30 cellular contexts compared by ENCODE assay signal in genomic region chr11:1236316-1237127, GRCh38. TPM values are rescaled to one million over a fixed set of nuclear protein-coding genes. Genes with fewer than 3 reads are reported as not detected.
DNase-seq lines count a peak whose midpoint lies in the region; ATAC-seq and TF ChIP-seq lines count a peak whose summit lies in the region.
"Had no signal": no experiment of that assay in that cellular context is flagged by ENCODE, and none has a peak within 500 bp of the region (broad histone marks: within the 10 kb centered on the region; RNA-seq: fewer than 3 reads in every experiment).

No MANE protein-coding gene starts in this region.

- H3K27ac Mint-ChIP-seq in glutamatergic neuron (ENCODE audit: unreplicated experiment) = no peak overlapping the region
- no peak overlapping the region for H3K27ac Mint-ChIP-seq in activated T-helper 1 cell treated with anti-CD3 and anti-CD28 coated beads, Interleukin-12 subunit alpha, Interleukin-12 subunit beta, Interleukin-2, Interleukin-4 antibody, amounts not matched to agents 30 ng/mL and 10 ng/mL and 1 ng/mL, durations not matched to agents 14 hours and 24 hours and 36 hours
- H3K27ac Mint-ChIP-seq: activated naive CD8-positive, alpha-beta T cell treated with anti-CD3 and anti-CD28 coated beads for 36 hours; activated T-helper 2 cell treated with anti-CD3 and anti-CD28 coated beads, Interferon-gamma antibody, Interleukin-2, Interleukin-4, amounts not matched to agents 10 μg/mL and 5 μg/mL and 100 μg/mL, durations not matched to agents 14 hours and 24 hours and 36 hours; nephron; stimulated activated naive CD8-positive, alpha-beta T cell treated with anti-CD3 and anti-CD28 coated beads, Interleukin-15, amount 100 ng/mL, for 72 hours had no signal

- H3K9me3 Mint-ChIP-seq in glutamatergic neuron (ENCODE audit: unreplicated experiment) = no peaks in the 10 kb centered on the region
- H3K9me3 Mint-ChIP-seq in activated T-helper 1 cell treated with anti-CD3 and anti-CD28 coated beads, Interleukin-12 subunit alpha, Interleukin-12 subunit beta, Interleukin-2, Interleukin-4 antibody, amounts not matched to agents 30 ng/mL and 10 ng/mL and 1 ng/mL, durations not matched to agents 14 hours and 24 hours and 36 hours = no peaks in the 10 kb centered on the region
- H3K9me3 Mint-ChIP-seq: activated naive CD8-positive, alpha-beta T cell treated with anti-CD3 and anti-CD28 coated beads for 36 hours; activated T-helper 2 cell treated with anti-CD3 and anti-CD28 coated beads, Interferon-gamma antibody, Interleukin-2, Interleukin-4, amounts not matched to agents 10 μg/mL and 5 μg/mL and 100 μg/mL, durations not matched to agents 14 hours and 24 hours and 36 hours; nephron; stimulated activated naive CD8-positive, alpha-beta T cell treated with anti-CD3 and anti-CD28 coated beads, Interleukin-15, amount 100 ng/mL, for 72 hours had no signal

- H3K36me3 ChIP-seq in RWPE2 (ENCODE audit: low read depth) = no peaks in the 10 kb centered on the region
- no peaks in the 10 kb centered on the region for H3K36me3 ChIP-seq in suprapubic skin
- H3K36me3 ChIP-seq: colonic mucosa, ovary, SJSA1 had no signal

- peaks cover 2% of the 10 kb centered on the region for H3K27me3 Mint-ChIP-seq in glutamatergic neuron (ENCODE audit: unreplicated experiment)
- H3K27me3 Mint-ChIP-seq in activated T-helper 1 cell treated with anti-CD3 and anti-CD28 coated beads, Interleukin-12 subunit alpha, Interleukin-12 subunit beta, Interleukin-2, Interleukin-4 antibody, amounts not matched to agents 30 ng/mL and 10 ng/mL and 1 ng/mL, durations not matched to agents 14 hours and 24 hours and 36 hours (ENCODE audit: insufficient read depth) = no peaks in the 10 kb centered on the region
- H3K27me3 Mint-ChIP-seq: activated naive CD8-positive, alpha-beta T cell treated with anti-CD3 and anti-CD28 coated beads for 36 hours; stimulated activated naive CD8-positive, alpha-beta T cell treated with anti-CD3 and anti-CD28 coated beads, Interleukin-15, amount 100 ng/mL, for 72 hours had no signal

- H3K36me3 Mint-ChIP-seq in glutamatergic neuron (ENCODE audit: unreplicated experiment) = no peaks in the 10 kb centered on the region
- no peaks in the 10 kb centered on the region for H3K36me3 Mint-ChIP-seq in activated T-helper 1 cell treated with anti-CD3 and anti-CD28 coated beads, Interleukin-12 subunit alpha, Interleukin-12 subunit beta, Interleukin-2, Interleukin-4 antibody, amounts not matched to agents 30 ng/mL and 10 ng/mL and 1 ng/mL, durations not matched to agents 14 hours and 24 hours and 36 hours (ENCODE audit: low read depth)
- H3K36me3 Mint-ChIP-seq: activated naive CD8-positive, alpha-beta T cell treated with anti-CD3 and anti-CD28 coated beads for 36 hours had no signal

- H3K4me3 ChIP-seq in RWPE2 (ENCODE audit: severe bottlenecking) = no peak overlapping the region
- no peak overlapping the region for H3K4me3 ChIP-seq in suprapubic skin
- H3K4me3 ChIP-seq: colonic mucosa, ovary, SJSA1 had no signal

- intact Hi-C loops in activated T-helper 1 cell treated with anti-CD3 and anti-CD28 coated beads, Interleukin-12 subunit alpha, Interleukin-12 subunit beta, Interleukin-2, Interleukin-4 antibody, amounts not matched to agents 30 ng/mL and 10 ng/mL and 1 ng/mL, durations not matched to agents 14 hours and 24 hours and 36 hours (cut with micrococcal nuclease) = no loop called here

- H3K9me3 ChIP-seq in RWPE2 (ENCODE audit: severe bottlenecking) = no peaks in the 10 kb centered on the region
- no peaks in the 10 kb centered on the region for H3K9me3 ChIP-seq in suprapubic skin
- H3K9me3 ChIP-seq: Caco-2, colonic mucosa, ovary, SJSA1 had no signal

- H3K27ac ChIP-seq in RWPE2 (ENCODE audit: poor library complexity, severe bottlenecking) = no peak overlapping the region
- H3K27ac ChIP-seq in suprapubic skin = no peak overlapping the region
- H3K27ac ChIP-seq: C4-2B, colonic mucosa, epithelial cell of prostate, ovary, SJSA1, VCaP had no signal

- H3K4me1 Mint-ChIP-seq in glutamatergic neuron (ENCODE audit: low read depth, unreplicated experiment) = no peaks in the 10 kb centered on the region
- H3K4me1 Mint-ChIP-seq in activated T-helper 1 cell treated with anti-CD3 and anti-CD28 coated beads, Interleukin-12 subunit alpha, Interleukin-12 subunit beta, Interleukin-2, Interleukin-4 antibody, amounts not matched to agents 30 ng/mL and 10 ng/mL and 1 ng/mL, durations not matched to agents 14 hours and 24 hours and 36 hours (ENCODE audit: low read depth) = no peaks in the 10 kb centered on the region
- H3K4me1 Mint-ChIP-seq: activated naive CD8-positive, alpha-beta T cell treated with anti-CD3 and anti-CD28 coated beads for 36 hours; nephron; stimulated activated naive CD8-positive, alpha-beta T cell treated with anti-CD3 and anti-CD28 coated beads, Interleukin-15, amount 100 ng/mL, for 72 hours had no signal

- DNase-seq in RWPE2 (ENCODE audit: low spot score) (peak; percentile 57), glutamatergic neuron (peak; percentile 9), mesenteric fat pad (ENCODE audit: low spot score) (peak; percentile 69), suprapubic skin (ENCODE audit: low spot score in 2 of 2) (peak; percentile 54 to 67), NCI-H1105 (lab: John Stamatoyannopoulos, UW) (no peak), Ammon's horn (ENCODE audit: low spot score) (no peak)
- no peak for DNase-seq in activated T-helper 1 cell treated with anti-CD3 and anti-CD28 coated beads, Interleukin-12 subunit alpha, Interleukin-12 subunit beta, Interleukin-2, Interleukin-4 antibody, amounts not matched to agents 30 ng/mL and 10 ng/mL and 1 ng/mL, durations not matched to agents 14 hours and 24 hours and 36 hours (ENCODE audit: low spot score)
- DNase-seq: activated CD4-positive, alpha-beta T cell treated with anti-CD3 and anti-CD28 coated beads for 4 hours; activated naive CD8-positive, alpha-beta T cell treated with anti-CD3 and anti-CD28 coated beads for 36 hours; anterior cingulate cortex; DMS79; effector CD8-positive, alpha-beta T cell; GDM1; Karpas-422; NCI-H1436; NCI-H2107; NCI-H748 treated with DMSO at 0.1 percent for 48 hours; stimulated activated naive CD8-positive, alpha-beta T cell treated with anti-CD3 and anti-CD28 coated beads, Interleukin-15, amount 100 ng/mL, for 72 hours; T-helper 9 cell had no signal

- H3K27me3 ChIP-seq in RWPE2 (ENCODE audit: insufficient read depth, poor library complexity, severe bottlenecking) (peaks cover 16% of the 10 kb centered on the region), suprapubic skin (peaks cover 23% of the 10 kb centered on the region)
- H3K27me3 ChIP-seq: colonic mucosa, ovary, SJSA1 had no signal

- no peak for TF ChIP-seq EP300 in suprapubic skin (IDR thresholded peaks at IDR 0.05)

- no peak for TF ChIP-seq POLR2A in suprapubic skin (IDR thresholded peaks at IDR 0.05)

- WGBS in suprapubic skin = no CpG with 5 or more reads among the region's 37 CpGs

- no peak for ATAC-seq in RWPE2 (ENCODE audit: low read depth)
- ATAC-seq: HCT116; stimulated activated naive CD8-positive, alpha-beta T cell treated with anti-CD3 and anti-CD28 coated beads, Interleukin-15, amount 100 ng/mL, for 72 hours had no signal

- H3K4me1 ChIP-seq in RWPE2 (ENCODE audit: insufficient read depth, poor library complexity, severe bottlenecking) (no peaks in the 10 kb centered on the region), suprapubic skin (peaks cover 13% of the 10 kb centered on the region)
- H3K4me1 ChIP-seq: Caco-2, SJSA1 had no signal

- TF ChIP-seq CTCF in RWPE2 (IDR thresholded peaks at IDR 0.05; ENCODE audit: poor library complexity, severe bottlenecking) (no peak), glutamatergic neuron (IDR thresholded peaks at IDR 0.05; ENCODE audit: partially characterized antibody, unreplicated experiment) (no peak), suprapubic skin (IDR thresholded peaks at IDR 0.05) (no peak)

- no peak overlapping the region for H3K4me3 Mint-ChIP-seq in glutamatergic neuron (ENCODE audit: unreplicated experiment)
- H3K4me3 Mint-ChIP-seq in activated T-helper 1 cell treated with anti-CD3 and anti-CD28 coated beads, Interleukin-12 subunit alpha, Interleukin-12 subunit beta, Interleukin-2, Interleukin-4 antibody, amounts not matched to agents 30 ng/mL and 10 ng/mL and 1 ng/mL, durations not matched to agents 14 hours and 24 hours and 36 hours = no peak overlapping the region
- H3K4me3 Mint-ChIP-seq: activated naive CD8-positive, alpha-beta T cell treated with anti-CD3 and anti-CD28 coated beads for 36 hours; nephron; stimulated activated naive CD8-positive, alpha-beta T cell treated with anti-CD3 and anti-CD28 coated beads, Interleukin-15, amount 100 ng/mL, for 72 hours had no signal

RNA-seq across cellular contexts. Expression of gene MUC5B, which starts 13.7 kb away (rescaled TPM):
- total RNA-seq in glutamatergic neuron (ENCODE audit: unreplicated experiment) = not detected
- total RNA-seq in mesenteric fat pad = not detected
- under 1 TPM; 0.08 to 0.34 (median 0.13) TPM for total RNA-seq in suprapubic skin
- total RNA-seq in activated T-helper 1 cell treated with anti-CD3 and anti-CD28 coated beads, Interleukin-12 subunit alpha, Interleukin-12 subunit beta, Interleukin-2, Interleukin-4 antibody, amounts not matched to agents 30 ng/mL and 10 ng/mL and 1 ng/mL, durations not matched to agents 14 hours and 24 hours and 36 hours = not detected in 2 replicates
- total RNA-seq: activated naive CD8-positive, alpha-beta T cell treated with anti-CD3 and anti-CD28 coated beads for 36 hours; activated T-helper 2 cell treated with anti-CD3 and anti-CD28 coated beads, Interferon-gamma antibody, Interleukin-2, Interleukin-4, amounts not matched to agents 10 μg/mL and 5 μg/mL and 100 μg/mL, durations not matched to agents 14 hours and 24 hours and 36 hours; bronchial epithelial cell; Caco-2; SJSA1 had no signal

Comparison
In these comparisons a context has a peak if more than half of its experiments do, and no peak if none do; other contexts are left out.
1. DNase-seq: peak in RWPE2 (single experiment), glutamatergic neuron (single experiment), mesenteric fat pad (single experiment) and suprapubic skin (2 of 2); none in NCI-H1105 (single experiment), activated T-helper 1 cell treated with anti-CD3 and anti-CD28 coated beads, Interleukin-12 subunit alpha, Interleukin-12 subunit beta, Interleukin-2, Interleukin-4 antibody, amounts not matched to agents 30 ng/mL and 10 ng/mL and 1 ng/mL, durations not matched to agents 14 hours and 24 hours and 36 hours (single experiment) and Ammon's horn (single experiment).